Comparison of ENCODE assay signal across 19 cellular contexts in the genomic region with DNA sequence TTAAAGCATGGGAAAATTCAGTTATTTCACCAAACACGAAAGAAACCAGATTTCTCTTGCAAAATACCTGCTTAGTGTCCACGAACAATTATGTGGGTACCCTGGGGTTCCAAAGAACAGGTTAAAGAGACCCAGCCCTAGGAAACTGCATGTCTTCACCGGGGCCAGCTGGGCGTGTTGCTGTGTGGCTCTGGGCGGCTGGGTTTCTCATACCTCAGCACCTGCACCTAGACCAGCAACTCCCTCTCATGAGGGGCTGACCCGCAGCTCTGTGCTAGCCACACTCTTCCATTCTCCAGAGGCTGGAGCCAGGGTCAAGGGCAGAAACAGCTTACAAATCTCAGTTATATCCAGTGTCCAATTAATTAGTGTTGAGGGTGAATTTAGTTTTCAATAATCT. TPM values are rescaled to one million over a fixed set of nuclear protein-coding genes. Genes with fewer than 3 reads are reported as not detected.
DNase-seq lines count a peak whose midpoint lies in the region; ATAC-seq and TF ChIP-seq lines count a peak whose summit lies in the region.
"Had no signal": no experiment of that assay in that cellular context is flagged by ENCODE, and none has a peak within 500 bp of the region (broad histone marks: within the 10 kb centered on the region; RNA-seq: fewer than 3 reads in every experiment).

No MANE protein-coding gene starts in this region.

- H3K36me3 Mint-ChIP-seq in CD4-positive, alpha-beta memory T cell = peaks cover 2 to 20% of the 10 kb centered on the region in 2 donors
- H3K36me3 Mint-ChIP-seq in T-helper 17 cell (ENCODE audit: low read depth) = peaks cover 7% of the 10 kb centered on the region
- peaks cover 6% of the 10 kb centered on the region for H3K36me3 Mint-ChIP-seq in endodermal cell (ENCODE audit: low read depth)

- H3K9ac ChIP-seq in endodermal cell (ENCODE audit: extremely low read depth, low read length, poor library complexity, severe bottlenecking) (no peak overlapping the region), parathyroid adenoma (no peak overlapping the region)

- H3K27me3 Mint-ChIP-seq in CD4-positive, alpha-beta memory T cell = no peaks in the 10 kb centered on the region
- H3K27me3 Mint-ChIP-seq in T-helper 17 cell (no peaks in the 10 kb centered on the region), endodermal cell (ENCODE audit: insufficient read depth) (no peaks in the 10 kb centered on the region)
- H3K27me3 Mint-ChIP-seq: CD8-positive, alpha-beta memory T cell; IgD-negative memory B cell had no signal

- no peaks in the 10 kb centered on the region for H3K9me3 Mint-ChIP-seq in CD4-positive, alpha-beta memory T cell
- H3K9me3 Mint-ChIP-seq in endodermal cell = no peaks in the 10 kb centered on the region
- H3K9me3 Mint-ChIP-seq: CD8-positive, alpha-beta memory T cell; IgD-negative memory B cell had no signal

- H3K27me3 ChIP-seq in CD4-positive, alpha-beta memory T cell (ENCODE audit: insufficient read depth, low read length) = no peaks in the 10 kb centered on the region
- H3K27me3 ChIP-seq in endodermal cell (ENCODE audit: control insufficient read depth, insufficient read depth, low read length, poor library complexity, severe bottlenecking) = peaks cover 4% of the 10 kb centered on the region
- H3K27me3 ChIP-seq in parathyroid adenoma (ENCODE audit: control insufficient read depth, insufficient read depth, low read length) = no peaks in the 10 kb centered on the region

- intact Hi-C loops in CD4-positive, alpha-beta memory T cell (cut with micrococcal nuclease) = no loop called here
- intact Hi-C loops in Right ventricle myocardium inferior (cut with DNase I) = no loop called here

- CTCF ChIA-PET in CD4-positive, alpha-beta memory T cell (lab: Charles Lee; ENCODE audit: partially characterized antibody) = interaction anchor here (0.7 to 4.5 kb wide), 8 partner anchors 13 to 263 kb away, joined by 3 to 55 read pairs (median 3); no protein-coding TSS in a partner anchor

- peak overlapping the region in 6 of 7 donors; percentile 32 to 72 (median 50) for H3K27ac Mint-ChIP-seq in CD4-positive, alpha-beta memory T cell
- peak overlapping the region; percentile 16 for H3K27ac Mint-ChIP-seq in T-helper 17 cell
- peak overlapping the region; percentile 16 for H3K27ac Mint-ChIP-seq in endodermal cell
- H3K27ac Mint-ChIP-seq: IgD-negative memory B cell had no signal

- peaks cover 31 to 43% (median 40%) of the 10 kb centered on the region in 4 donors for H3K4me1 Mint-ChIP-seq in CD4-positive, alpha-beta memory T cell
- H3K4me1 Mint-ChIP-seq in T-helper 17 cell = peaks cover 53% of the 10 kb centered on the region
- H3K4me1 Mint-ChIP-seq in endodermal cell = peaks cover 32% of the 10 kb centered on the region

- H3K4me3 ChIP-seq in CD4-positive, alpha-beta memory T cell (ENCODE audit: low read length in 2 of 2) = no peak overlapping the region
- H3K4me3 ChIP-seq in endodermal cell (ENCODE audit: low read length) (no peak overlapping the region), parathyroid adenoma (ENCODE audit: low read depth, low read length) (no peak overlapping the region)

- H3K36me3 ChIP-seq in CD4-positive, alpha-beta memory T cell (ENCODE audit: insufficient read depth, low read length) = no peaks in the 10 kb centered on the region
- H3K36me3 ChIP-seq in endodermal cell (ENCODE audit: control insufficient read depth, insufficient read depth, low read length) (no peaks in the 10 kb centered on the region), parathyroid adenoma (ENCODE audit: control insufficient read depth, insufficient read depth, low read length) (no peaks in the 10 kb centered on the region)

- no peak for ATAC-seq in T-helper 17 cell
- ATAC-seq in activated CD4-positive, CD25-positive, alpha-beta regulatory T cell treated with anti-CD3 and anti-CD28 coated beads, Interleukin-2, amount 50 U/mL, for 24 hours = no peak
- no peak for ATAC-seq in Right ventricle myocardium inferior
- ATAC-seq: PC-3 had no signal

- peak overlapping the region in 1 of 8 donors; percentile 26 for H3K4me3 Mint-ChIP-seq in CD4-positive, alpha-beta memory T cell
- H3K4me3 Mint-ChIP-seq in T-helper 17 cell (no peak overlapping the region), endodermal cell (no peak overlapping the region)
- H3K4me3 Mint-ChIP-seq: IgD-negative memory B cell had no signal

- 92 to 100% methylated on average over 5 to 6 of the region's 6 CpGs for WGBS in endodermal cell (ENCODE audit: insufficient coverage in 1 of 2, insufficient read length in 1 of 2), 2 experiments

- POLR2A ChIA-PET in CD4-positive, alpha-beta memory T cell (lab: Charles Lee; ENCODE audit: partially characterized antibody) = no interaction called here

- peak overlapping the region; percentile 17 for H2AFZ ChIP-seq in parathyroid adenoma

- H3K27ac ChIP-seq in CD4-positive, alpha-beta memory T cell (ENCODE audit: low read depth, low read length) = no peak overlapping the region
- H3K27ac ChIP-seq in endodermal cell (ENCODE audit: low read depth, low read length) = no peak overlapping the region
- H3K27ac ChIP-seq in parathyroid adenoma = peak overlapping the region; percentile 78

- no peak for DNase-seq in CD4-positive, alpha-beta memory T cell
- no peak for DNase-seq in T-helper 17 cell
- no peak for DNase-seq in endodermal cell
- DNase-seq in Right ventricle myocardium inferior (ENCODE audit: missing footprints) = no peak
- DNase-seq in stimulated activated CD4-positive, alpha-beta T cell treated with anti-CD3 and anti-CD28 coated beads, Interleukin-4, amount 100 ng/mL, for 24 hours = no peak
- DNase-seq in retina = no peak
- DNase-seq: AML-193; Calu3; CD8-positive, alpha-beta memory T cell; Karpas-422; MV-4-11; NCI-H1417 treated with DMSO at 0.1 percent for 48 hours; NCI-H187; NCI-H446; PC-3; SHP77 treated with DMSO at 0.1 percent for 48 hours had no signal

- H3K79me2 ChIP-seq in parathyroid adenoma = no peaks in the 10 kb centered on the region

- no peaks in the 10 kb centered on the region for H3K9me3 ChIP-seq in CD4-positive, alpha-beta memory T cell (ENCODE audit: control insufficient read depth in 1 of 2, low read length in 2 of 2)
- H3K9me3 ChIP-seq in T-helper 17 cell (ENCODE audit: control insufficient read depth, low read length, poor library complexity, severe bottlenecking) = no peaks in the 10 kb centered on the region
- no peaks in the 10 kb centered on the region for H3K9me3 ChIP-seq in endodermal cell (ENCODE audit: control insufficient read depth, low read length)
- no peaks in the 10 kb centered on the region for H3K9me3 ChIP-seq in parathyroid adenoma (ENCODE audit: control insufficient read depth, low read length)

- H3K4me2 ChIP-seq in parathyroid adenoma (ENCODE audit: low read length) = peak overlapping the region; percentile 61

- TF ChIP-seq CTCF in endodermal cell (conservative IDR thresholded peaks at IDR 0.05) = no peak
- TF ChIP-seq CTCF in parathyroid adenoma (IDR thresholded peaks at IDR 0.05) = no peak

- H3K4me1 ChIP-seq in CD4-positive, alpha-beta memory T cell (ENCODE audit: insufficient read depth, low read length) = peaks cover 31% of the 10 kb centered on the region
- H3K4me1 ChIP-seq in endodermal cell (ENCODE audit: control insufficient read depth, insufficient read depth, low read length) (peaks cover 3% of the 10 kb centered on the region), parathyroid adenoma (peaks cover 10% of the 10 kb centered on the region)

RNA-seq across cellular contexts. Expression of gene ACP6, which starts 40.3 kb away (rescaled TPM):
- total RNA-seq in CD4-positive, alpha-beta memory T cell = 10 to 100 TPM; 22.0 to 22.7 TPM
- 10 to 100 TPM; 15.4 to 18.3 TPM for polyA plus RNA-seq in CD4-positive, alpha-beta memory T cell
- total RNA-seq in T-helper 17 cell = 10 to 100 TPM; 11.5 to 13.1 TPM
- total RNA-seq in endodermal cell = 10 to 100 TPM; 15.2 to 17.9 TPM
- polyA plus RNA-seq in endodermal cell (2013, experiment 1 of 2) = 18.3 TPM
- 21.4 TPM for polyA plus RNA-seq in endodermal cell (2013, experiment 2 of 2)
- 8.9 TPM for total RNA-seq in Right ventricle myocardium inferior
